In genomic region chr19:38315657-38316476, GRCh38 we compare ENCODE assay signal across 1 cellular context.
A peak's percentile ranks its signal among the peaks of the same experiment; 100 is the strongest.
TF ChIP-seq lines count a peak whose summit lies in the region.

A gene with protein sequence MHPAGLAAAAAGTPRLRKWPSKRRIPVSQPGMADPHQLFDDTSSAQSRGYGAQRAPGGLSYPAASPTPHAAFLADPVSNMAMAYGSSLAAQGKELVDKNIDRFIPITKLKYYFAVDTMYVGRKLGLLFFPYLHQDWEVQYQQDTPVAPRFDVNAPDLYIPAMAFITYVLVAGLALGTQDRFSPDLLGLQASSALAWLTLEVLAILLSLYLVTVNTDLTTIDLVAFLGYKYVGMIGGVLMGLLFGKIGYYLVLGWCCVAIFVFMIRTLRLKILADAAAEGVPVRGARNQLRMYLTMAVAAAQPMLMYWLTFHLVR (minus strand): TSS chr19:38315947. CDS start chr19:38315917, 30 bp downstream.

TF ChIP-seq in HepG2, 621 proteins besides CTCF, POLR2A, EP300 and RAD21 (continued from another document and continues in another):
- TF ChIP-seq ZBTB33 (CRISPR knock-in tag; IDR thresholded peaks at IDR 0.05) (no peak), CAMTA2 (CRISPR knock-in tag; IDR thresholded peaks at IDR 0.05; ENCODE audit: borderline replicate concordance) (no peak), ZNF550 (CRISPR knock-in tag; IDR thresholded peaks at IDR 0.05; ENCODE audit: borderline replicate concordance) (no peak), MTF1 (CRISPR knock-in tag; IDR thresholded peaks at IDR 0.05) (no peak), CEBPG (CRISPR knock-in tag; IDR thresholded peaks at IDR 0.05) (peak; percentile 74), ERF (CRISPR knock-in tag; IDR thresholded peaks at IDR 0.05) (peak; percentile 37; the same call in 1 of the 2 replicates), SRY (CRISPR knock-in tag; IDR thresholded peaks at IDR 0.05) (peak; percentile 46; the same call in 1 of the 2 replicates), FLYWCH1 (CRISPR knock-in tag; IDR thresholded peaks at IDR 0.05) (no peak), SMAD1 (CRISPR knock-in tag; IDR thresholded peaks at IDR 0.05; ENCODE audit: borderline replicate concordance, low read depth) (0 out of 2 replicates have a peak, but pooled peaks have one; percentile 25), ZNF441 (CRISPR knock-in tag; IDR thresholded peaks at IDR 0.05; ENCODE audit: borderline replicate concordance) (peak; percentile 63; the same call in 1 of the 2 replicates), UBTF (CRISPR knock-in tag; IDR thresholded peaks at IDR 0.05) (peak; percentile 38; the same call in 1 of the 2 replicates), ARID3A (IDR thresholded peaks at IDR 0.05; ENCODE audit: low read depth, low read length) (no peak), ZNF720 (CRISPR knock-in tag; IDR thresholded peaks at IDR 0.05) (no peak), LCORL (IDR thresholded peaks at IDR 0.05) (no peak), LCORL (CRISPR knock-in tag; IDR thresholded peaks at IDR 0.05) (peak; percentile 53; the same call in 1 of the 2 replicates), ZFY (CRISPR knock-in tag; IDR thresholded peaks at IDR 0.05) (peak; percentile 32; the same call in 1 of the 2 replicates), ZNF510 (CRISPR knock-in tag; IDR thresholded peaks at IDR 0.05; ENCODE audit: low read depth) (no peak), ESRRA (CRISPR knock-in tag; IDR thresholded peaks at IDR 0.05; ENCODE audit: low read depth) (peak; percentile 48; the same call in 1 of the 2 replicates), MAX (IDR thresholded peaks at IDR 0.05) (peak; percentile 70), ZFP91 (CRISPR knock-in tag; IDR thresholded peaks at IDR 0.05; ENCODE audit: borderline replicate concordance) (no peak; the same call in 1 of the 2 replicates), ZMYM4 (CRISPR knock-in tag; IDR thresholded peaks at IDR 0.05) (peak; percentile 76; the same call in 1 of the 2 replicates), ZNF543 (CRISPR knock-in tag; IDR thresholded peaks at IDR 0.05) (no peak), SP1 (IDR thresholded peaks at IDR 0.05) (no peak), SP1 (CRISPR knock-in tag; IDR thresholded peaks at IDR 0.05) (peak; percentile 71), RXRB (CRISPR knock-in tag; IDR thresholded peaks at IDR 0.05; ENCODE audit: borderline replicate concordance) (no peak; the same call in 1 of the 2 replicates), KLF12 (CRISPR knock-in tag; IDR thresholded peaks at IDR 0.05; ENCODE audit: borderline replicate concordance) (peak; percentile 76; the same call in 1 of the 2 replicates), ZNF292 (CRISPR knock-in tag; IDR thresholded peaks at IDR 0.05; ENCODE audit: borderline replicate concordance, low read depth) (no peak), SYNCRIP (IDR thresholded peaks at IDR 0.05; ENCODE audit: insufficient read depth, low read depth, low read length) (no peak), GABPB1 (CRISPR knock-in tag; IDR thresholded peaks at IDR 0.05) (peak; percentile 70; the same call in 1 of the 2 replicates), DNMT1 (CRISPR knock-in tag; IDR thresholded peaks at IDR 0.05) (0 out of 2 replicates have a peak, but pooled peaks have one; percentile 42), GATAD1 (CRISPR knock-in tag; IDR thresholded peaks at IDR 0.05) (peak; percentile 16), ZNF7 (CRISPR knock-in tag; IDR thresholded peaks at IDR 0.05) (no peak), DMTF1 (CRISPR knock-in tag; IDR thresholded peaks at IDR 0.05) (no peak), NFRKB (IDR thresholded peaks at IDR 0.05) (no peak)
- TF ChIP-seq, protein P1, sequence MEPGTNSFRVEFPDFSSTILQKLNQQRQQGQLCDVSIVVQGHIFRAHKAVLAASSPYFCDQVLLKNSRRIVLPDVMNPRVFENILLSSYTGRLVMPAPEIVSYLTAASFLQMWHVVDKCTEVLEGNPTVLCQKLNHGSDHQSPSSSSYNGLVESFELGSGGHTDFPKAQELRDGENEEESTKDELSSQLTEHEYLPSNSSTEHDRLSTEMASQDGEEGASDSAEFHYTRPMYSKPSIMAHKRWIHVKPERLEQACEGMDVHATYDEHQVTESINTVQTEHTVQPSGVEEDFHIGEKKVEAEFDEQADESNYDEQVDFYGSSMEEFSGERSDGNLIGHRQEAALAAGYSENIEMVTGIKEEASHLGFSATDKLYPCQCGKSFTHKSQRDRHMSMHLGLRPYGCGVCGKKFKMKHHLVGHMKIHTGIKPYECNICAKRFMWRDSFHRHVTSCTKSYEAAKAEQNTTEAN (CRISPR knock-in tag; conservative IDR thresholded peaks at IDR 0.05): 0 out of 2 replicates have a peak, but pooled peaks have one; percentile 24
- TF ChIP-seq, protein P2, sequence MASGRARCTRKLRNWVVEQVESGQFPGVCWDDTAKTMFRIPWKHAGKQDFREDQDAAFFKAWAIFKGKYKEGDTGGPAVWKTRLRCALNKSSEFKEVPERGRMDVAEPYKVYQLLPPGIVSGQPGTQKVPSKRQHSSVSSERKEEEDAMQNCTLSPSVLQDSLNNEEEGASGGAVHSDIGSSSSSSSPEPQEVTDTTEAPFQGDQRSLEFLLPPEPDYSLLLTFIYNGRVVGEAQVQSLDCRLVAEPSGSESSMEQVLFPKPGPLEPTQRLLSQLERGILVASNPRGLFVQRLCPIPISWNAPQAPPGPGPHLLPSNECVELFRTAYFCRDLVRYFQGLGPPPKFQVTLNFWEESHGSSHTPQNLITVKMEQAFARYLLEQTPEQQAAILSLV (CRISPR knock-in tag; IDR thresholded peaks at IDR 0.05; ENCODE audit: borderline replicate concordance): peak; percentile 79; the same call in 1 of the 2 replicates
- TF ChIP-seq, protein P3, sequence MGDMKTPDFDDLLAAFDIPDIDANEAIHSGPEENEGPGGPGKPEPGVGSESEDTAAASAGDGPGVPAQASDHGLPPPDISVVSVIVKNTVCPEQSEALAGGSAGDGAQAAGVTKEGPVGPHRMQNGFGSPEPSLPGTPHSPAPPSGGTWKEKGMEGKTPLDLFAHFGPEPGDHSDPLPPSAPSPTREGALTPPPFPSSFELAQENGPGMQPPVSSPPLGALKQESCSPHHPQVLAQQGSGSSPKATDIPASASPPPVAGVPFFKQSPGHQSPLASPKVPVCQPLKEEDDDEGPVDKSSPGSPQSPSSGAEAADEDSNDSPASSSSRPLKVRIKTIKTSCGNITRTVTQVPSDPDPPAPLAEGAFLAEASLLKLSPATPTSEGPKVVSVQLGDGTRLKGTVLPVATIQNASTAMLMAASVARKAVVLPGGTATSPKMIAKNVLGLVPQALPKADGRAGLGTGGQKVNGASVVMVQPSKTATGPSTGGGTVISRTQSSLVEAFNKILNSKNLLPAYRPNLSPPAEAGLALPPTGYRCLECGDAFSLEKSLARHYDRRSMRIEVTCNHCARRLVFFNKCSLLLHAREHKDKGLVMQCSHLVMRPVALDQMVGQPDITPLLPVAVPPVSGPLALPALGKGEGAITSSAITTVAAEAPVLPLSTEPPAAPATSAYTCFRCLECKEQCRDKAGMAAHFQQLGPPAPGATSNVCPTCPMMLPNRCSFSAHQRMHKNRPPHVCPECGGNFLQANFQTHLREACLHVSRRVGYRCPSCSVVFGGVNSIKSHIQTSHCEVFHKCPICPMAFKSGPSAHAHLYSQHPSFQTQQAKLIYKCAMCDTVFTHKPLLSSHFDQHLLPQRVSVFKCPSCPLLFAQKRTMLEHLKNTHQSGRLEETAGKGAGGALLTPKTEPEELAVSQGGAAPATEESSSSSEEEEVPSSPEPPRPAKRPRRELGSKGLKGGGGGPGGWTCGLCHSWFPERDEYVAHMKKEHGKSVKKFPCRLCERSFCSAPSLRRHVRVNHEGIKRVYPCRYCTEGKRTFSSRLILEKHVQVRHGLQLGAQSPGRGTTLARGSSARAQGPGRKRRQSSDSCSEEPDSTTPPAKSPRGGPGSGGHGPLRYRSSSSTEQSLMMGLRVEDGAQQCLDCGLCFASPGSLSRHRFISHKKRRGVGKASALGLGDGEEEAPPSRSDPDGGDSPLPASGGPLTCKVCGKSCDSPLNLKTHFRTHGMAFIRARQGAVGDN (CRISPR knock-in tag; IDR thresholded peaks at IDR 0.05): peak; percentile 77
